In the genomic region with DNA sequence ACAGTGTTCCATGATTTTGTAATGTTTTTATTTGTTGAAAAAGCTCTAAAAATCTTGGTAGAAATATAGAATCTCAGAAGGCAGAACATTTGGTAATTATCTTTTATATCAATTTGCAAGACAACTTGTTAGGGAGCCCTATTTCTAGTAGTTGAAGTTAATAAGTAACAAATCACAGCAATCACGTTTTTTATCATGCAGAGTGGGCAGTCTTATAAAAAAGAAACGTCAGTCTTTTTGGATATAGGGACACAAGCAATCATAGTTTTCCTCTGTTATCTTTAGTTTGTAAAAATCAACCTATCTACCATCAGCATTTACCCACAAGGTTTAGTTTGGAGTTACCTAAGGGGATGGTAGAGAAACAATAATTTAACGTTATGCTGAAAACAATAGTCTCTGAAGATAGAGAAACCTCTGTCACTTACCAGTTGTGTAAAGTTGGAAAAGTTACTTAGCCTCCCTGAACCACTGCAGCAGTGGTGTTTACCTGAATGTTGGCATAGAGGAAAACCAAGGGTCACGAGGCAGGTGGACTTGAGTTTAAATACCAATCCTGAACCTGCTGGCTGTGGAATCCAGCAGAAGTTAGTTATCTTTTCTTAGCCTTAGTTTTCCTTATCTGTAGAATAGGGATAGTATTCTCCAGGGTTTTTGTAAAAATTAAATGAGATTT, we compare ENCODE assay signal across 24 cellular contexts.
"Had no signal": no experiment of that assay in that cellular context is flagged by ENCODE, and none has a peak within 500 bp of the region (broad histone marks: within the 10 kb centered on the region; RNA-seq: fewer than 3 reads in every experiment).

No MANE protein-coding gene starts in this region.

- H3K27ac ChIP-seq: colonic mucosa, esophagus muscularis mucosa, gastrocnemius medialis, testis, vagina had no signal

- H3K4me1 Mint-ChIP-seq: naive B cell had no signal

- H3K4me1 ChIP-seq: colonic mucosa, gastrocnemius medialis, testis had no signal

- H3K27ac Mint-ChIP-seq: activated naive CD4-positive, alpha-beta T cell treated with anti-CD3 and anti-CD28 coated beads for 36 hours; activated naive CD8-positive, alpha-beta T cell treated with anti-CD3 and anti-CD28 coated beads, Interleukin-2, amount 10 ng/mL, durations not matched to agents 7 days and 5 days; activated T-cell treated with anti-CD3 and anti-CD28 coated beads, Interleukin-2, amount 50 U/mL, for 72 hours; effector memory CD8-positive, alpha-beta T cell; memory B cell; naive B cell; type B pancreatic cell had no signal

- H3K27me3 Mint-ChIP-seq: activated CD4-positive, alpha-beta memory T cell treated with anti-CD3 and anti-CD28 coated beads, Interleukin-2, amount 10 ng/mL, durations not matched to agents 7 days and 5 days; activated naive CD8-positive, alpha-beta T cell treated with anti-CD3 and anti-CD28 coated beads, Interleukin-2, amount 10 ng/mL, durations not matched to agents 7 days and 5 days; effector memory CD8-positive, alpha-beta T cell; memory B cell; naive B cell; type B pancreatic cell had no signal

- H3K9me3 ChIP-seq: colonic mucosa, esophagus muscularis mucosa, gastrocnemius medialis, mucosa of descending colon, testis, vagina had no signal

- H3K9me3 Mint-ChIP-seq: effector memory CD8-positive, alpha-beta T cell; memory B cell; type B pancreatic cell had no signal

- ATAC-seq: activated T-cell treated with anti-CD3 and anti-CD28 coated beads, Interleukin-2, amount 50 U/mL, for 72 hours; effector memory CD8-positive, alpha-beta T cell; gastrocnemius medialis; mucosa of descending colon had no signal

- H3K36me3 ChIP-seq: colonic mucosa, esophagus muscularis mucosa, gastrocnemius medialis, vagina had no signal

- DNase-seq: activated CD4-positive, alpha-beta memory T cell treated with anti-CD3 and anti-CD28 coated beads, Interleukin-2, amount 10 ng/mL, durations not matched to agents 7 days and 5 days; activated CD4-positive, alpha-beta T cell treated with anti-CD3 and anti-CD28 coated beads for 48 hours; activated effector memory CD4-positive, alpha-beta T cell treated with Interleukin-2 at 50 U/mL for 16 hours; activated naive CD4-positive, alpha-beta T cell treated with anti-CD3 and anti-CD28 coated beads for 36 hours; activated naive CD8-positive, alpha-beta T cell treated with anti-CD3 and anti-CD28 coated beads, Interleukin-2, amount 10 ng/mL, durations not matched to agents 7 days and 5 days; activated T-cell treated with anti-CD3 and anti-CD28 coated beads, Interleukin-2, amount 50 U/mL, for 72 hours; amniotic stem cell; colonic mucosa; dorsolateral prefrontal cortex; effector memory CD8-positive, alpha-beta T cell; gastrocnemius medialis; hypothalamus; mucosa of descending colon; naive B cell; retina; stimulated activated CD4-positive, alpha-beta T cell treated with anti-CD3 and anti-CD28 coated beads, Interleukin-2, amount 100 ng/mL, for 48 hours; stimulated activated naive CD4-positive, alpha-beta T cell; T1000; testis had no signal

- H3K4me3 Mint-ChIP-seq: activated CD4-positive, alpha-beta memory T cell treated with anti-CD3 and anti-CD28 coated beads, Interleukin-2, amount 10 ng/mL, durations not matched to agents 7 days and 5 days; activated naive CD4-positive, alpha-beta T cell treated with anti-CD3 and anti-CD28 coated beads for 36 hours; activated naive CD8-positive, alpha-beta T cell treated with anti-CD3 and anti-CD28 coated beads, Interleukin-2, amount 10 ng/mL, durations not matched to agents 7 days and 5 days; activated T-cell treated with anti-CD3 and anti-CD28 coated beads, Interleukin-2, amount 50 U/mL, for 72 hours; effector memory CD8-positive, alpha-beta T cell; memory B cell; naive B cell; neural crest cell had no signal

- H3K27me3 ChIP-seq: colonic mucosa, dorsolateral prefrontal cortex, esophagus muscularis mucosa, gastrocnemius medialis, testis, vagina had no signal

- H3K4me3 ChIP-seq: colonic mucosa, dorsolateral prefrontal cortex, esophagus muscularis mucosa, gastrocnemius medialis, mucosa of descending colon, testis, vagina had no signal
